ENCODE assay signal across 10 cellular contexts in the genomic region with DNA sequence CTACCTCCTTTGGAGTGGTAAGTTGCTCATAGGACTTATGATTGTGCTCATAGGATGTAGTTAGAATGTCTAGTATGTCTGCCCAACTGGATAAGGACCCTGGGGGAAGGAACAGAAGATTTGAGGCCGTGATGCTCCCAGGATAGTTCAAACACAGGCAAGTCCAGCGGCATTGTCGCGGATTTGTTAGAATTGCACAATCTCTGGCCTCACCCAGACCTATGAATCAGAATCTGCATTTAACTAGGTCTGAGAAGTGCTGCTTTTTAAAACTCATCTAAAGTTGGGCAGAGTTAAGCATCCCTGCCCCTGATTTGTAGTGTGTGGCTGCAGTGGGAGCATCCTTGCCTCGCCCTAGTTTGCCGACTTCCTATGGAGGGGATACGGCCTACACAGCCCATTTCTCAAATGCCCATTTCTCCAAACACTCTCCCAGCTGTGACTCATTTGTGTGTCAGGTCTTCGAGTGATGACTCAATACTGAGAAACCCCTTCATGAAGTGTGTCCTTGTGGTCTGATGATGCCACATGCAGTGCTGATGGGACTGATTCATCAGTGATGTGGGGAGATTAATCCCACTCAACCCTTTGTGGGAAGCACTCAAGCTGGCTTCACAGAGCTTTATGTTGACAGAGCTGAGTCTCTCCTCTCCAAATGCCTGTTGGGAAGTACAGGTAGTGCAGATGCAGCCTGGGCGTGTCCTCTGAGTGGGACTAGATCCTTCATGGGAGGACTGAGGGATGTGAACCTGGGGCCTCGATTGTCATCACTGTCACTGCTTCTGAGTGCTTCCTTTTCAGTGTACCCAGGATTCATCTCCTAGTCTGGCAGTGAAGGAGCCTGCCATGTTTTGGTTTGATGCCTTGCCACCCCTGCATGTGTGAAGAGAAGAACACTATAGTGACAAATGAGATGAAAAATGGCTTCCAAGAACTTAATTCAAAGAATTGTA. TPM values are rescaled to one million over a fixed set of nuclear protein-coding genes. Genes with fewer than 3 reads are reported as not detected.
DNase-seq lines count a peak whose midpoint lies in the region; ATAC-seq and TF ChIP-seq lines count a peak whose summit lies in the region.
"Had no signal": no experiment of that assay in that cellular context is flagged by ENCODE, and none has a peak within 500 bp of the region (broad histone marks: within the 10 kb centered on the region; RNA-seq: fewer than 3 reads in every experiment).

No MANE protein-coding gene starts in this region.

- ATAC-seq in GM19452 (IDR thresholded peaks at IDR 0.05; ENCODE audit: unreplicated experiment): no peak

- H3K4me1 ChIP-seq in ascending aorta: peaks cover 0 to 3% of the 10 kb centered on the region in 2 donors

- H3K9me3 ChIP-seq in ascending aorta: no peaks in the 10 kb centered on the region
- H3K9me3 ChIP-seq: thoracic aorta had no signal

- no peaks in the 10 kb centered on the region for H3K36me3 ChIP-seq in ascending aorta
- H3K36me3 ChIP-seq: thoracic aorta had no signal

- peak; percentile 95 for DNase-seq in Daoy (ENCODE audit: low read depth)
- peak; percentile 68 for DNase-seq in NCI-H187 treated with DMSO at 0.1 percent for 48 hours (lab: John Stamatoyannopoulos, UW)
- peak; percentile 99 for DNase-seq in amniotic epithelial cell (ENCODE audit: low read depth)
- DNase-seq in retinal pigment epithelial cell (ENCODE audit: low read depth): peak; percentile 66
- DNase-seq in NCI-H82 (lab: John Stamatoyannopoulos, UW): no peak
- DNase-seq in ascending aorta (ENCODE audit: low spot score in 2 of 2): no peak
- DNase-seq in GDM1 (lab: John Stamatoyannopoulos, UW): no peak

- no peak overlapping the region for H3K27ac ChIP-seq in ascending aorta
- H3K27ac ChIP-seq: thoracic aorta had no signal

- no peaks in the 10 kb centered on the region for H3K27me3 ChIP-seq in ascending aorta

- H3K4me3 ChIP-seq in retinal pigment epithelial cell (ENCODE audit: low read length) (no peak overlapping the region), ascending aorta (no peak overlapping the region)

- no peak for TF ChIP-seq CTCF in retinal pigment epithelial cell (conservative IDR thresholded peaks at IDR 0.05; ENCODE audit: low read depth, low read length)
- TF ChIP-seq CTCF in ascending aorta (IDR thresholded peaks at IDR 0.05): no peak

- intact Hi-C loops in ascending aorta (cut with DNase I): no loop called here

RNA-seq across cellular contexts. Expression of a gene that starts 18.7 kb away (rescaled TPM):
- total RNA-seq in Daoy (2014; rRNA removed; shearing (Covaris generic)): not detected in 2 replicates
- total RNA-seq in ascending aorta: not detected
- total RNA-seq: T-helper 1 cell treated with Interleukin-12 subunit alpha and Interleukin-12 subunit beta and Interleukin-4 antibody, amounts not matched to agents 30 ng/mL and 1 ng/mL, for 36 hours; thoracic aorta had no signal

Comparison
In these comparisons a context has a peak if more than half of its experiments do, and no peak if none do; other contexts are left out.
1. DNase-seq: peak in Daoy (single experiment), NCI-H187 treated with DMSO at 0.1 percent for 48 hours (single experiment), amniotic epithelial cell (single experiment) and retinal pigment epithelial cell (single experiment); none in NCI-H82 (single experiment), ascending aorta (0 of 2) and GDM1 (single experiment).